Comparison of ENCODE assay signal across 28 cellular contexts in the genomic region with DNA sequence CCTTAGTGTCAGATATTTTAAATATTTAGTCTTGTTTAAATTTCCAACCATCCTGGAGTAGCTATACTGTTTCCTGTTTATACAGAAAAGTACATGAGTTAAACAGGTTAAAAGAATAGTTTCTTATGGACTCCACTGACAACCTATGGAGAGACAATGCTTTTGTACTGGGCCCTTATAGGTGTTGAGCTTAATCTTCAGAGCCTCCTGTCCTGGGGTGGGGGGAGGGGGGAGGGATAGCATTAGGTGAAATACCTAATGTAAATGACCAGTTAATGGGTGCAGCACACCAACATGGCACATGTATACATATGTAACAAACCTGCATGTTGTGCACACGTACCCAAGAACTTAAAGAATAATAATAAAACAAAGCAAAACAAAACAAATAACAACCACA.
"Had no signal": no experiment of that assay in that cellular context is flagged by ENCODE, and none has a peak within 500 bp of the region (broad histone marks: within the 10 kb centered on the region; RNA-seq: fewer than 3 reads in every experiment).

No MANE protein-coding gene starts in this region.

- H3K27ac ChIP-seq: ascending aorta, cardiac muscle cell, SJCRH30, SK-N-MC, WERI-Rb-1 had no signal

- H3K27me3 Mint-ChIP-seq: activated CD4-positive, alpha-beta T cell treated with anti-CD3 and anti-CD28 coated beads, Interleukin-2, amount 10 ng/mL, durations not matched to agents 24 days and 14 days; activated CD8-positive, alpha-beta T cell treated with anti-CD3 and anti-CD28 coated beads for 36 hours; activated naive CD8-positive, alpha-beta T cell treated with anti-CD3 and anti-CD28 coated beads for 36 hours; activated T-helper 17 cell treated with anti-CD3 and anti-CD28 coated beads, Interleukin-2, amount 50 U/mL, for 72 hours; central memory CD8-positive, alpha-beta T cell had no signal

- H3K27me3 ChIP-seq: ascending aorta, cardiac muscle cell, SJCRH30 had no signal

- H3K4me1 Mint-ChIP-seq: activated CD4-positive, alpha-beta T cell treated with anti-CD3 and anti-CD28 coated beads, Interleukin-2, amount 10 ng/mL, durations not matched to agents 24 days and 14 days; activated naive CD8-positive, alpha-beta T cell treated with anti-CD3 and anti-CD28 coated beads for 36 hours; activated T-helper 17 cell treated with anti-CD3 and anti-CD28 coated beads, Interleukin-2, amount 50 U/mL, for 72 hours; central memory CD8-positive, alpha-beta T cell had no signal

- H3K9me3 Mint-ChIP-seq: activated CD4-positive, alpha-beta T cell treated with anti-CD3 and anti-CD28 coated beads, Interleukin-2, amount 10 ng/mL, durations not matched to agents 24 days and 14 days; activated CD8-positive, alpha-beta T cell treated with anti-CD3 and anti-CD28 coated beads for 36 hours; activated naive CD8-positive, alpha-beta T cell treated with anti-CD3 and anti-CD28 coated beads for 36 hours; activated T-helper 17 cell treated with anti-CD3 and anti-CD28 coated beads, Interleukin-2, amount 50 U/mL, for 72 hours; central memory CD8-positive, alpha-beta T cell had no signal

- DNase-seq: activated CD4-positive, alpha-beta T cell treated with anti-CD3 and anti-CD28 coated beads, Interleukin-2, amount 10 ng/mL, durations not matched to agents 24 days and 14 days; activated CD4-positive, alpha-beta T cell treated with anti-CD3 and anti-CD28 coated beads, Interleukin-2, amount 50 U/mL, for 4 hours; activated CD8-positive, alpha-beta T cell treated with anti-CD3 and anti-CD28 coated beads for 36 hours; activated effector memory CD4-positive, alpha-beta T cell treated with anti-CD3 and anti-CD28 coated beads, Interleukin-2, amount 50 U/mL, for 16 hours; activated naive CD4-positive, alpha-beta T cell; activated naive CD4-positive, alpha-beta T cell treated with anti-CD3 and anti-CD28 coated beads, Interleukin-2, amount 50 U/mL, for 16 hours; activated naive CD8-positive, alpha-beta T cell treated with anti-CD3 and anti-CD28 coated beads for 36 hours; activated T-cell treated with anti-CD3 and anti-CD28 coated beads, Interleukin-2, amount 50 U/mL, for 1 hour; activated T-cell treated with anti-CD3 and anti-CD28 coated beads, Interleukin-2, amount 50 U/mL, for 72 hours; amniotic stem cell; NCI-H1092 treated with DMSO at 0.1 percent for 48 hours; NCI-H1417 treated with DMSO at 0.1 percent for 48 hours; NCI-H1694; NCI-H1930; NCI-H2081 treated with DMSO at 0.1 percent for 48 hours; NCI-H345; NCI-H524 treated with DMSO at 0.1 percent for 48 hours; NK-92 treated with Interleukin-12 subunit alpha and Interleukin-12 subunit beta, amount 100 ng/mL, for 24 hours; Right ventricle myocardium superior; SJCRH30; T1000; WERI-Rb-1 had no signal

- H3K27ac Mint-ChIP-seq: activated CD4-positive, alpha-beta T cell treated with anti-CD3 and anti-CD28 coated beads, Interleukin-2, amount 10 ng/mL, durations not matched to agents 24 days and 14 days; activated CD8-positive, alpha-beta T cell treated with anti-CD3 and anti-CD28 coated beads for 36 hours; activated naive CD8-positive, alpha-beta T cell treated with anti-CD3 and anti-CD28 coated beads for 36 hours; activated T-cell treated with anti-CD3 and anti-CD28 coated beads, Interleukin-2, amount 50 U/mL, for 72 hours; activated T-helper 17 cell treated with anti-CD3 and anti-CD28 coated beads, Interleukin-2, amount 50 U/mL, for 72 hours had no signal

- H3K4me1 ChIP-seq: ascending aorta, SJCRH30 had no signal

- H3K9me3 ChIP-seq: ascending aorta, SJCRH30 had no signal

- H3K36me3 ChIP-seq: ascending aorta, cardiac muscle cell, SJCRH30, WERI-Rb-1 had no signal

- H3K4me3 ChIP-seq: ascending aorta, cardiac muscle cell, K562, SJCRH30, SK-N-MC had no signal

- ATAC-seq: activated CD8-positive, alpha-beta T cell treated with anti-CD3 and anti-CD28 coated beads for 36 hours; activated T-cell treated with anti-CD3 and anti-CD28 coated beads, Interleukin-2, amount 50 U/mL, for 72 hours; activated T-helper 17 cell treated with anti-CD3 and anti-CD28 coated beads, Interleukin-2, amount 50 U/mL, for 72 hours; K562 had no signal

- H3K36me3 Mint-ChIP-seq: activated naive CD8-positive, alpha-beta T cell treated with anti-CD3 and anti-CD28 coated beads for 36 hours had no signal

- H3K4me3 Mint-ChIP-seq: activated CD4-positive, alpha-beta T cell treated with anti-CD3 and anti-CD28 coated beads, Interleukin-2, amount 10 ng/mL, durations not matched to agents 24 days and 14 days; activated CD8-positive, alpha-beta T cell treated with anti-CD3 and anti-CD28 coated beads for 36 hours; activated naive CD8-positive, alpha-beta T cell treated with anti-CD3 and anti-CD28 coated beads for 36 hours; activated T-cell treated with anti-CD3 and anti-CD28 coated beads, Interleukin-2, amount 50 U/mL, for 72 hours; activated T-helper 17 cell treated with anti-CD3 and anti-CD28 coated beads, Interleukin-2, amount 50 U/mL, for 72 hours; central memory CD8-positive, alpha-beta T cell had no signal
